Comparison of ENCODE assay signal across 33 cellular contexts in genomic region chr15:24696201-24696600, GRCh38. TPM values are rescaled to one million over a fixed set of nuclear protein-coding genes. Genes with fewer than 3 reads are reported as not detected.
"Had no signal": no experiment of that assay in that cellular context is flagged by ENCODE, and none has a peak within 500 bp of the region (broad histone marks: within the 10 kb centered on the region; RNA-seq: fewer than 3 reads in every experiment).

No MANE protein-coding gene starts in this region.

- H3K36me3 ChIP-seq: brain microvascular endothelial cell, esophagus muscularis mucosa, gastrocnemius medialis, heart left ventricle had no signal

- H3K27ac Mint-ChIP-seq: activated CD4-positive, alpha-beta T cell treated with anti-CD3 and anti-CD28 coated beads, Interleukin-2, amount 10 ng/mL, durations not matched to agents 7 days and 5 days; activated CD8-positive, alpha-beta T cell treated with anti-CD3 and anti-CD28 coated beads for 36 hours; activated naive CD8-positive, alpha-beta T cell; activated T-helper 17 cell treated with anti-CD3 and anti-CD28 coated beads, Interleukin-2, amount 50 U/mL, for 72 hours; dendritic cell treated with granulocyte-macrophage colony-stimulating factor and Interleukin-4, amounts not matched to agents 40 ng/mL and 50 ng/mL, for 4 days; T-helper 17 cell; T-helper 2 cell treated with Interferon-gamma antibody and Interleukin-4, amounts not matched to agents 5 μg/mL and 100 μg/mL, for 36 hours had no signal

- H3K4me3 Mint-ChIP-seq: activated CD4-positive, alpha-beta T cell treated with anti-CD3 and anti-CD28 coated beads, Interleukin-2, amount 10 ng/mL, durations not matched to agents 7 days and 5 days; activated CD8-positive, alpha-beta T cell treated with anti-CD3 and anti-CD28 coated beads for 36 hours; activated naive CD8-positive, alpha-beta T cell; activated T-cell treated with anti-CD3 and anti-CD28 coated beads, Interleukin-2, amount 50 U/mL, for 4 hours; activated T-helper 17 cell treated with anti-CD3 and anti-CD28 coated beads, Interleukin-2, amount 50 U/mL, for 72 hours; central memory CD8-positive, alpha-beta T cell; dendritic cell treated with granulocyte-macrophage colony-stimulating factor and Interleukin-4, amounts not matched to agents 40 ng/mL and 50 ng/mL, for 4 days; T-helper 17 cell; T-helper 2 cell treated with Interferon-gamma antibody and Interleukin-4, amounts not matched to agents 5 μg/mL and 100 μg/mL, for 36 hours had no signal

- H3K27me3 ChIP-seq: brain microvascular endothelial cell, dorsolateral prefrontal cortex, esophagus muscularis mucosa, foreskin keratinocyte, gastrocnemius medialis, heart left ventricle had no signal

- H3K4me1 ChIP-seq: esophagus muscularis mucosa, foreskin keratinocyte, gastrocnemius medialis, heart left ventricle had no signal

- H3K4me1 Mint-ChIP-seq: activated CD4-positive, alpha-beta T cell treated with anti-CD3 and anti-CD28 coated beads, Interleukin-2, amount 10 ng/mL, durations not matched to agents 7 days and 5 days; activated T-helper 17 cell treated with anti-CD3 and anti-CD28 coated beads, Interleukin-2, amount 50 U/mL, for 72 hours; central memory CD8-positive, alpha-beta T cell; T-helper 17 cell had no signal

- H3K4me3 ChIP-seq: coronary artery, dorsolateral prefrontal cortex, esophagus muscularis mucosa, gastrocnemius medialis, heart left ventricle had no signal

- H3K36me3 Mint-ChIP-seq: activated naive CD8-positive, alpha-beta T cell had no signal

- DNase-seq: activated CD4-positive, alpha-beta T cell treated with anti-CD3 and anti-CD28 coated beads for 1 hour; activated CD4-positive, alpha-beta T cell treated with anti-CD3 and anti-CD28 coated beads for 4 hours; activated CD4-positive, alpha-beta T cell treated with anti-CD3 and anti-CD28 coated beads, Interleukin-2, amount 10 ng/mL, durations not matched to agents 7 days and 5 days; activated CD4-positive, alpha-beta T cell treated with anti-CD3 and anti-CD28 coated beads, Interleukin-2, amount 50 U/mL, for 4 hours; activated CD8-positive, alpha-beta memory T cell treated with anti-CD3 and anti-CD28 coated beads for 24 hours; activated CD8-positive, alpha-beta T cell treated with anti-CD3 and anti-CD28 coated beads for 36 hours; activated effector memory CD4-positive, alpha-beta T cell treated with Interleukin-2 at 50 U/mL for 16 hours; activated gamma-delta T cell treated with Interleukin-2 at 50 U/mL for 16 hours; activated naive CD4-positive, alpha-beta T cell treated with anti-CD3 and anti-CD28 coated beads, Interleukin-2, amount 50 U/mL, for 16 hours; activated naive CD4-positive, alpha-beta T cell treated with Interleukin-2 at 50 U/mL for 16 hours; activated T-cell treated with anti-CD3 and anti-CD28 coated beads, Interleukin-2, amount 50 U/mL, for 4 hours; amniotic stem cell; anterior cingulate cortex; brain microvascular endothelial cell; dorsolateral prefrontal cortex; effector memory CD4-positive, alpha-beta T cell; erythroblast; foreskin keratinocyte; gastrocnemius medialis; heart left ventricle; T-helper 1 cell; T-helper 17 cell; T1000 had no signal

- H3K27me3 Mint-ChIP-seq: activated CD4-positive, alpha-beta T cell treated with anti-CD3 and anti-CD28 coated beads, Interleukin-2, amount 10 ng/mL, durations not matched to agents 7 days and 5 days; activated CD8-positive, alpha-beta T cell treated with anti-CD3 and anti-CD28 coated beads for 36 hours; activated naive CD8-positive, alpha-beta T cell; activated T-helper 17 cell treated with anti-CD3 and anti-CD28 coated beads, Interleukin-2, amount 50 U/mL, for 72 hours; central memory CD8-positive, alpha-beta T cell; dendritic cell treated with granulocyte-macrophage colony-stimulating factor and Interleukin-4, amounts not matched to agents 40 ng/mL and 50 ng/mL, for 4 days; T-helper 17 cell had no signal

- H3K9me3 ChIP-seq: esophagus muscularis mucosa, gastrocnemius medialis had no signal

- H3K27ac ChIP-seq: brain microvascular endothelial cell, coronary artery, dorsolateral prefrontal cortex, esophagus muscularis mucosa, foreskin keratinocyte, gastrocnemius medialis, heart left ventricle had no signal

RNA-seq across cellular contexts. Expression of gene NPAP1, which starts 20.6 kb away (rescaled TPM):
- total RNA-seq: activated CD4-positive, alpha-beta T cell treated with anti-CD3 and anti-CD28 coated beads, Interleukin-2, amount 10 ng/mL, durations not matched to agents 7 days and 5 days; activated CD8-positive, alpha-beta T cell treated with anti-CD3 and anti-CD28 coated beads for 36 hours; activated T-cell treated with anti-CD3 and anti-CD28 coated beads, Interleukin-2, amount 50 U/mL, for 4 hours; activated T-helper 17 cell treated with anti-CD3 and anti-CD28 coated beads, Interleukin-2, amount 50 U/mL, for 72 hours; astrocyte; bronchial epithelial cell; cardiac septum; esophagus muscularis mucosa; foreskin keratinocyte; gastrocnemius medialis; heart left ventricle; T-helper 17 cell had no signal
- polyA plus RNA-seq: foreskin keratinocyte, heart left ventricle had no signal
